8 cellular contexts compared by ENCODE assay signal in genomic region chr1:1306070-1306660, GRCh38. TPM values are rescaled to one million over a fixed set of nuclear protein-coding genes. Genes with fewer than 3 reads are reported as not detected.
DNase-seq lines count a peak whose midpoint lies in the region; ATAC-seq and TF ChIP-seq lines count a peak whose summit lies in the region.

No MANE protein-coding gene starts in this region.

- DNase-seq in G401 (ENCODE audit: low spot score), result peak; percentile 33
- peak; percentile 46 for DNase-seq in NCI-H2171 (lab: John Stamatoyannopoulos, UW)
- DNase-seq in cerebellar cortex (ENCODE audit: low spot score), result peak; percentile 50
- no peak for DNase-seq in kidney glomerular epithelial cell (lab: John Stamatoyannopoulos, UW)
- DNase-seq in inferior parietal cortex (ENCODE audit: extremely low spot score), result no peak
- DNase-seq in GOT3 (lab: John Stamatoyannopoulos, UW), result no peak

- in situ Hi-C loops in G401 (cut with HindIII; ENCODE audit: low sequenced_read_pairs), result no loop called here

- H3K4me3 ChIP-seq in neural cell (ENCODE audit: low read length), result peak overlapping the region; percentile 99

- peaks cover 36% of the 10 kb centered on the region for H3K79me2 ChIP-seq in neural cell (replicated peaks; ENCODE audit: insufficient read depth, low read length)

- H3K4me2 ChIP-seq in neural cell (ENCODE audit: low read length), result peak overlapping the region; percentile 80

- H3K9me2 ChIP-seq in neural cell (ENCODE audit: insufficient read depth, low read length), result no peaks in the 10 kb centered on the region

- H3K36me3 ChIP-seq in neural cell (ENCODE audit: insufficient read depth, low read length), result no peaks in the 10 kb centered on the region

- H3K9me3 ChIP-seq in neural cell (ENCODE audit: low read length), result no peaks in the 10 kb centered on the region

- peak overlapping the region; percentile 85 for H3K27ac ChIP-seq in neural cell (ENCODE audit: low read length)

- H4K20me1 ChIP-seq in neural cell (ENCODE audit: insufficient read depth), result peaks cover 2% of the 10 kb centered on the region

- no peak overlapping the region for H2AFZ ChIP-seq in neural cell (ENCODE audit: low read depth, low read length)

- no peak for TF ChIP-seq CTCF in neural cell (IDR thresholded peaks at IDR 0.05; ENCODE audit: poor library complexity, severe bottlenecking)

- no peaks in the 10 kb centered on the region for H3F3A ChIP-seq in neural cell (ENCODE audit: insufficient read depth, low read length, poor library complexity, severe bottlenecking)

- no peak for ATAC-seq in GM18520 (IDR thresholded peaks at IDR 0.05; ENCODE audit: unreplicated experiment)

- H3K27me3 ChIP-seq in neural cell (ENCODE audit: insufficient read depth, low read depth, low read length), result no peaks in the 10 kb centered on the region

- TF ChIP-seq RAD21 in neural cell (conservative IDR thresholded peaks at IDR 0.05), result no peak

- peak overlapping the region; percentile 95 for H3K9ac ChIP-seq in neural cell (ENCODE audit: low read length)

- TF ChIP-seq EP300 in neural cell (conservative IDR thresholded peaks at IDR 0.05; ENCODE audit: poor library complexity, severe bottlenecking), result no peak

TF ChIP-seq in neural cell, 6 proteins besides CTCF, POLR2A, EP300 and RAD21:
- TF ChIP-seq POLR2AphosphoS5 (IDR thresholded peaks at IDR 0.05) (no peak), SMC3 (conservative IDR thresholded peaks at IDR 0.05; ENCODE audit: poor library complexity) (no peak), REST (IDR thresholded peaks at IDR 0.05; ENCODE audit: borderline replicate concordance) (no peak), EZH2 (IDR thresholded peaks at IDR 0.05; ENCODE audit: borderline replicate concordance, insufficient read depth, low read length, poor library complexity, severe bottlenecking) (no peak), MXI1 (conservative IDR thresholded peaks at IDR 0.05; ENCODE audit: poor library complexity, severe bottlenecking) (no peak), TAF1 (IDR thresholded peaks at IDR 0.05; ENCODE audit: low read depth) (no peak)
TF ChIP-seq in neural cell: peak in this region for 0.

RNA-seq across cellular contexts. Expression of gene ACAP3, which starts 1.6 kb away (rescaled TPM):
- total RNA-seq in G401 (2014; rRNA removed; shearing (Covaris generic)), result 23.6 and 33.8 TPM in 2 replicates
- 186 and 230 TPM in 2 replicates for polyA plus RNA-seq in neural cell
- 105 and 125 TPM in 2 replicates for polyA minus RNA-seq in neural cell

RNA-seq across cellular contexts. Expression of gene PUSL1, which starts 2.2 kb away (rescaled TPM):
- total RNA-seq in G401 (2014; rRNA removed; shearing (Covaris generic)), result 66.7 and 84.9 TPM in 2 replicates
- 25.0 and 36.8 TPM in 2 replicates for polyA plus RNA-seq in neural cell
- 21.9 and 24.3 TPM in 2 replicates for polyA minus RNA-seq in neural cell

RNA-seq across cellular contexts. Expression of gene INTS11, which starts 18.3 kb away (rescaled TPM):
- total RNA-seq in G401 (2014; rRNA removed; shearing (Covaris generic)), result 107 and 109 TPM in 2 replicates
- polyA plus RNA-seq in neural cell, result 131 and 132 TPM in 2 replicates
- 48.9 and 50.2 TPM in 2 replicates for polyA minus RNA-seq in neural cell

RNA-seq across cellular contexts. Expression of gene CPTP, which starts 18.4 kb away (rescaled TPM):
- 22.5 and 23.5 TPM in 2 replicates for total RNA-seq in G401 (2014; rRNA removed; shearing (Covaris generic))
- polyA plus RNA-seq in neural cell, result 9.9 and 13.3 TPM in 2 replicates
- 21.6 and 22.4 TPM in 2 replicates for polyA minus RNA-seq in neural cell

RNA-seq across cellular contexts. Expression of gene TAS1R3, which starts 24.9 kb away (rescaled TPM):
- total RNA-seq in G401 (2014; rRNA removed; shearing (Covaris generic)), result 0.14 TPM in 1 of 2 replicates, not detected in the other
- 1.0 and 1.2 TPM in 2 replicates for polyA plus RNA-seq in neural cell
- polyA minus RNA-seq in neural cell, result 0.73 and 1.6 TPM in 2 replicates

Comparison
In these comparisons a context has a peak if more than half of its experiments do, and no peak if none do; other contexts are left out.
1. DNase-seq: peak in G401 (single experiment), NCI-H2171 (single experiment) and cerebellar cortex (single experiment); none in kidney glomerular epithelial cell (single experiment), inferior parietal cortex (single experiment) and GOT3 (single experiment).